ENCODE assay signal across 8 cellular contexts in genomic region chr17:4950757-4951204, GRCh38. TPM values are rescaled to one million over a fixed set of nuclear protein-coding genes. Genes with fewer than 3 reads are reported as not detected.
A peak's percentile ranks its signal among the peaks of the same experiment; 100 is the strongest.
DNase-seq lines count a peak whose midpoint lies in the region; ATAC-seq and TF ChIP-seq lines count a peak whose summit lies in the region.

Gene ENO3 (plus strand): TSS chr17:4951119. CDS start chr17:4951830, 711 bp downstream.

- no peak for TF ChIP-seq CTCF in suprapubic skin (IDR thresholded peaks at IDR 0.05)

- ATAC-seq in GM21528 (IDR thresholded peaks at IDR 0.05; ENCODE audit: low FRiP score, unreplicated experiment), result no peak

- H3K9me3 ChIP-seq in BLaER1 (no peaks in the 10 kb centered on the region), adipocyte (ENCODE audit: control insufficient read depth, low read length) (no peaks in the 10 kb centered on the region), suprapubic skin (no peaks in the 10 kb centered on the region)

- H3K4me1 Mint-ChIP-seq in immature natural killer cell, result peaks cover 24 to 34% of the 10 kb centered on the region in 2 donors

- H3K4me2 ChIP-seq in BLaER1, result peak within 1 kb of the TSS; percentile 98

- H3K9ac ChIP-seq in BLaER1 (peak within 1 kb of the TSS; percentile 91), adipocyte (ENCODE audit: low read length) (peak within 1 kb of the TSS; percentile 87)

- peak within 1 kb of the TSS; percentile 84 to 88 (median 87) for H3K4me3 Mint-ChIP-seq in immature natural killer cell

- H3K4me1 ChIP-seq in BLaER1, result peaks cover 52% of the 10 kb centered on the region
- peaks cover 35% of the 10 kb centered on the region for H3K4me1 ChIP-seq in adipocyte (ENCODE audit: control insufficient read depth, insufficient read depth, low read length)
- H3K4me1 ChIP-seq in suprapubic skin, result peaks cover 42% of the 10 kb centered on the region

- H3K27ac ChIP-seq in BLaER1, result peak within 1 kb of the TSS; percentile 99
- H3K27ac ChIP-seq in suprapubic skin, result peak within 1 kb of the TSS; percentile 98

- peak; percentile 51 for DNase-seq in HuH-7.5 (ENCODE audit: low spot score)
- DNase-seq in adipocyte (ENCODE audit: low read depth), result no peak
- no peak for DNase-seq in immature natural killer cell
- no peak for DNase-seq in suprapubic skin (ENCODE audit: low spot score in 2 of 2)
- DNase-seq in GOT3 (lab: John Stamatoyannopoulos, UW), result no peak
- no peak for DNase-seq in middle frontal gyrus (ENCODE audit: extremely low spot score, low spot score)

- H3K36me3 ChIP-seq in BLaER1 (peaks cover 18% of the 10 kb centered on the region), adipocyte (ENCODE audit: control insufficient read depth, insufficient read depth, low read length, severe bottlenecking) (peaks cover 10% of the 10 kb centered on the region), suprapubic skin (no peaks in the 10 kb centered on the region)

- peaks cover 10 to 11% (median 11%) of the 10 kb centered on the region in 3 donors for H3K36me3 Mint-ChIP-seq in immature natural killer cell

- TF ChIP-seq EP300 in suprapubic skin (IDR thresholded peaks at IDR 0.05), result no peak

- H3K27ac Mint-ChIP-seq in immature natural killer cell, result peak within 1 kb of the TSS; percentile 89 to 96 (median 92)

- no peaks in the 10 kb centered on the region for H3K27me3 ChIP-seq in BLaER1
- H3K27me3 ChIP-seq in adipocyte (replicated peaks; ENCODE audit: control insufficient read depth, insufficient read depth, low read length), result no peaks in the 10 kb centered on the region
- H3K27me3 ChIP-seq in suprapubic skin, result no peaks in the 10 kb centered on the region

- H4K20me1 ChIP-seq in BLaER1, result peaks cover 25% of the 10 kb centered on the region

- peaks cover 0 to 2% (median 0%) of the 10 kb centered on the region in 6 donors for H3K9me3 Mint-ChIP-seq in immature natural killer cell

- no peak for TF ChIP-seq POLR2A in suprapubic skin (IDR thresholded peaks at IDR 0.05)

- WGBS in suprapubic skin, result 57% methylated on average over 7 of the region's 7 CpGs

- H3K4me3 ChIP-seq in BLaER1 (peak within 1 kb of the TSS; percentile 100), adipocyte (ENCODE audit: low read length) (peak within 1 kb of the TSS; percentile 77), suprapubic skin (peak within 1 kb of the TSS; percentile 85)

- peaks cover 17 to 34% (median 22%) of the 10 kb centered on the region in 3 donors for H3K27me3 Mint-ChIP-seq in immature natural killer cell (ENCODE audit: low read depth in 3 of 3)

RNA-seq across cellular contexts. Expression of gene ENO3, which starts in this region (rescaled TPM):
- 1 to 10 TPM; 1.6 to 4.2 (median 4.1) TPM for polyA plus RNA-seq in immature natural killer cell
- 1 to 10 TPM; 2.0 to 4.2 (median 3.2) TPM for total RNA-seq in suprapubic skin
